In the genomic region with DNA sequence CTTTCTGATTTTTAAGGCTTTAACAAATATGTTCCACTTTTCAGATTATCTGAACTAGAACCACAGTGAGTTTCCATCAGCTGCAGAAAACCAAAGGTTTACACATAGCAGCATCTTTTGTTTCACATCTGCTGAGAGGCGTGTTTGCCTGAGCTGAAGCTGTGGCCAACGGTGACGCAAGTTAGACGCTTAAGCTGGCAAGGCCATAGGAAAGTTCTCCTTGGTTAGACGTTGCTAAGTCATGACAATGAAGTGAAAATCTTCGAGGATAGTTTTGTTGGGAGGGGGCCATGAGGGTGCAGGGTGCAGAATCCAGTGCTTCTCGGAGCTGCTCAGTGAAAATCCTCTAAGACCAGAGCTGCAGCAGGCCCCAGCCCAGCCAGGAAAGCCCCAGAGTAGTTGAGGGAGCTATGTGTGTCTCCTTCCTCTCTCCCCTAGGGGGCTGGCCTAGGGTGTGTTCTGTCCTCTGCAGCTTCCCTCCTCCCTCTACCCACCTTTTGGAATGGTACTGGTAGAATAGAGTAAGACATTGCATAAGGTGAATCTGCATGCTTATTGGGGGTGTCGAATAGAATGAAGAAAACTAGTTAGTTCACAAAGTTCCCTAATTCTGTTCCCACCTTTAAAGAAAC, we compare ENCODE assay signal across 14 cellular contexts.
DNase-seq lines count a peak whose midpoint lies in the region; ATAC-seq and TF ChIP-seq lines count a peak whose summit lies in the region.
"Had no signal": no experiment of that assay in that cellular context is flagged by ENCODE, and none has a peak within 500 bp of the region (broad histone marks: within the 10 kb centered on the region; RNA-seq: fewer than 3 reads in every experiment).

No MANE protein-coding gene starts in this region.

- no peak overlapping the region for H4K5ac ChIP-seq in mesendoderm (ENCODE audit: low read length)

- H3K36me3 ChIP-seq in HCT116 (ENCODE audit: control insufficient read depth in 1 of 2, insufficient read depth in 2 of 2, low read length in 2 of 2), result no peaks in the 10 kb centered on the region
- no peaks in the 10 kb centered on the region for H3K36me3 ChIP-seq in esophagus muscularis mucosa
- no peaks in the 10 kb centered on the region for H3K36me3 ChIP-seq in mesendoderm (ENCODE audit: control insufficient read depth, insufficient read depth, low read length)
- H3K36me3 ChIP-seq: Peyer's patch had no signal

- no TSS peak for BruUV-seq in HCT116 (replicated peaks; lab: Mats Ljungman, UMichigan)

- H3K79me2 ChIP-seq in HCT116 (ENCODE audit: insufficient read depth, low read length), result no peaks in the 10 kb centered on the region
- no peaks in the 10 kb centered on the region for H3K79me2 ChIP-seq in mesendoderm (ENCODE audit: control insufficient read depth, insufficient read depth, low read length)

- no peaks in the 10 kb centered on the region for H3K9me3 ChIP-seq in HCT116 (ENCODE audit: control insufficient read depth in 1 of 2, insufficient read depth in 1 of 2, low read depth in 1 of 2, low read length in 2 of 2)
- H3K9me3 ChIP-seq in esophagus muscularis mucosa, result no peaks in the 10 kb centered on the region
- H3K9me3 ChIP-seq: Peyer's patch had no signal

- H3K27ac ChIP-seq in HCT116 (ENCODE audit: low read depth, low read length) (no peak overlapping the region), esophagus muscularis mucosa (replicated peaks in 1 of 4) (peak overlapping the region in 3 of 4 donors; percentile 17 to 39 (median 28)), mesendoderm (ENCODE audit: low read depth, low read length) (no peak overlapping the region)
- H3K27ac ChIP-seq: Peyer's patch had no signal

- no peaks in the 10 kb centered on the region for H3K9me3 Mint-ChIP-seq in activated T-helper 2 cell treated with anti-CD3 and anti-CD28 coated beads, Interferon-gamma antibody, Interleukin-2, Interleukin-4, amounts not matched to agents 10 μg/mL and 5 μg/mL and 100 μg/mL, durations not matched to agents 14 hours and 24 hours and 36 hours
- no peaks in the 10 kb centered on the region for H3K9me3 Mint-ChIP-seq in chondrocyte (ENCODE audit: low read depth)
- H3K9me3 Mint-ChIP-seq: neural crest cell had no signal

- no peaks in the 10 kb centered on the region for H3K27me3 ChIP-seq in HCT116 (ENCODE audit: insufficient read depth, low read length)
- H3K27me3 ChIP-seq in esophagus muscularis mucosa, result no peaks in the 10 kb centered on the region
- H3K27me3 ChIP-seq in mesendoderm (ENCODE audit: insufficient read depth, low read length, poor library complexity), result no peaks in the 10 kb centered on the region
- H3K27me3 ChIP-seq: Peyer's patch had no signal

- H4K20me1 ChIP-seq in HCT116 (ENCODE audit: insufficient read depth), result no peaks in the 10 kb centered on the region

- no peak overlapping the region for H3K18ac ChIP-seq in mesendoderm (ENCODE audit: low read length)

- H2BK120ac ChIP-seq in mesendoderm (ENCODE audit: low read depth, low read length), result no peak overlapping the region

- no peak overlapping the region for H4K8ac ChIP-seq in mesendoderm (ENCODE audit: low read depth, low read length)

- no peak overlapping the region for H3K4me3 Mint-ChIP-seq in activated T-helper 2 cell treated with anti-CD3 and anti-CD28 coated beads, Interferon-gamma antibody, Interleukin-2, Interleukin-4, amounts not matched to agents 10 μg/mL and 5 μg/mL and 100 μg/mL, durations not matched to agents 14 hours and 24 hours and 36 hours (ENCODE audit: low read depth)
- H3K4me3 Mint-ChIP-seq in chondrocyte (ENCODE audit: unreplicated experiment), result no peak overlapping the region
- H3K4me3 Mint-ChIP-seq: neural crest cell had no signal

- no peaks in the 10 kb centered on the region for H3K79me1 ChIP-seq in mesendoderm (ENCODE audit: low read length)

- TF ChIP-seq CTCF in HCT116 (IDR thresholded peaks at IDR 0.05 in 2 of 3, conservative IDR thresholded peaks at IDR 0.05 in 1 of 3; ENCODE audit: borderline replicate concordance in 1 of 3, insufficient read depth in 1 of 3, low read depth in 2 of 3, low read length in 2 of 3) (no peak; a peak in 1 of 6 replicates), esophagus muscularis mucosa (IDR thresholded peaks at IDR 0.05) (no peak), chondrocyte (IDR thresholded peaks at IDR 0.05) (no peak)

- H3K23ac ChIP-seq in mesendoderm (ENCODE audit: low read length), result no peak overlapping the region

- H3K4me2 ChIP-seq in HCT116 (ENCODE audit: low read length) (no peak overlapping the region), mesendoderm (ENCODE audit: low read length) (no peak overlapping the region)

- no peak overlapping the region for H3K56ac ChIP-seq in mesendoderm (ENCODE audit: low read length)

- POLR2A ChIA-PET in HCT116 (lab: Charles Lee), result interaction anchor here (0.6 kb wide), 1 partner anchor 9 kb away, joined by 3 read pairs; no protein-coding TSS in a partner anchor

- H3K4me1 ChIP-seq in HCT116 (ENCODE audit: control insufficient read depth in 1 of 2, insufficient read depth in 2 of 2, low read length in 2 of 2), result no peaks in the 10 kb centered on the region
- H3K4me1 ChIP-seq in esophagus muscularis mucosa, result peaks cover 0 to 15% (median 10%) of the 10 kb centered on the region in 4 donors
- H3K4me1 ChIP-seq in mesendoderm (ENCODE audit: control insufficient read depth, low read depth, low read length), result no peaks in the 10 kb centered on the region
- H3K4me1 ChIP-seq: Peyer's patch had no signal

- H3K36me3 Mint-ChIP-seq in activated T-helper 2 cell treated with anti-CD3 and anti-CD28 coated beads, Interferon-gamma antibody, Interleukin-2, Interleukin-4, amounts not matched to agents 10 μg/mL and 5 μg/mL and 100 μg/mL, durations not matched to agents 14 hours and 24 hours and 36 hours (ENCODE audit: low read depth), result no peaks in the 10 kb centered on the region
- peaks cover 3% of the 10 kb centered on the region for H3K36me3 Mint-ChIP-seq in chondrocyte (ENCODE audit: low read depth)

- RAD21 ChIA-PET in HCT116 (lab: Charles Lee; ENCODE audit: low non-redundant PET in 1 of 2, low total read pairs in 2 of 2, uncharacterized antibody in 2 of 2, unreplicated experiment in 2 of 2), result no interaction called here

- H3K9ac ChIP-seq in HCT116 (ENCODE audit: low read length) (no peak overlapping the region), mesendoderm (ENCODE audit: low read length) (no peak overlapping the region)

- no peak overlapping the region for H3K27ac Mint-ChIP-seq in activated T-helper 2 cell treated with anti-CD3 and anti-CD28 coated beads, Interferon-gamma antibody, Interleukin-2, Interleukin-4, amounts not matched to agents 10 μg/mL and 5 μg/mL and 100 μg/mL, durations not matched to agents 14 hours and 24 hours and 36 hours
- no peak overlapping the region for H3K27ac Mint-ChIP-seq in chondrocyte (ENCODE audit: unreplicated experiment)

- intact Hi-C loops in HCT116 (cut with micrococcal nuclease), result no loop called here
- intact Hi-C loops in esophagus muscularis mucosa (cut with DNase I), result no loop called here
- intact Hi-C loops in activated T-helper 2 cell treated with anti-CD3 and anti-CD28 coated beads, Interferon-gamma antibody, Interleukin-2, Interleukin-4, amounts not matched to agents 10 μg/mL and 5 μg/mL and 100 μg/mL, durations not matched to agents 14 hours and 24 hours and 36 hours (cut with micrococcal nuclease), result no loop called here

- TF ChIP-seq RAD21 in HCT116 (IDR thresholded peaks at IDR 0.05; ENCODE audit: low read depth), result no peak

- H2BK5ac ChIP-seq in mesendoderm (ENCODE audit: low read length), result no peak overlapping the region

- TF ChIP-seq POLR2A in HCT116 (IDR thresholded peaks at IDR 0.05; ENCODE audit: borderline replicate concordance, extremely low read depth, insufficient read depth, insufficient read length) (no peak), esophagus muscularis mucosa (IDR thresholded peaks at IDR 0.05; ENCODE audit: low read depth) (no peak)

- CTCF ChIA-PET in HCT116 (lab: Charles Lee), result no interaction called here

- no peaks in the 10 kb centered on the region for H3K27me3 Mint-ChIP-seq in activated T-helper 2 cell treated with anti-CD3 and anti-CD28 coated beads, Interferon-gamma antibody, Interleukin-2, Interleukin-4, amounts not matched to agents 10 μg/mL and 5 μg/mL and 100 μg/mL, durations not matched to agents 14 hours and 24 hours and 36 hours (ENCODE audit: low read depth)
- no peaks in the 10 kb centered on the region for H3K27me3 Mint-ChIP-seq in chondrocyte (ENCODE audit: low read depth)

- no peaks in the 10 kb centered on the region for H3K9me2 ChIP-seq in HCT116 (ENCODE audit: insufficient read depth)

- H2AFZ ChIP-seq in HCT116 (ENCODE audit: low read depth, low read length, poor library complexity, severe bottlenecking), result no peak overlapping the region

- H3K4ac ChIP-seq in mesendoderm (ENCODE audit: low read depth, low read length), result no peak overlapping the region

- ATAC-seq in HCT116, result peak; percentile 81
- ATAC-seq: stimulated activated naive CD8-positive, alpha-beta T cell treated with anti-CD3 and anti-CD28 coated beads, Interleukin-15, Interleukin-2, amounts not matched to agents 100 U/mL and 50 U/mL, for 24 hours had no signal

- no peak overlapping the region for H2BK15ac ChIP-seq in mesendoderm (replicated peaks; ENCODE audit: low read depth)

- no peak for TF ChIP-seq EP300 in esophagus muscularis mucosa (IDR thresholded peaks at IDR 0.05)

- DNase-seq in AG08395 (ENCODE audit: low spot score), result peak; percentile 82
- no peak for DNase-seq in HCT116 (ENCODE audit: low read depth, low spot score)
- peak; percentile 92 for DNase-seq in esophagus muscularis mucosa (ENCODE audit: extremely low spot score)
- peak; percentile 57 for DNase-seq in mesendoderm
- DNase-seq in activated T-helper 2 cell treated with anti-CD3 and anti-CD28 coated beads, Interferon-gamma antibody, Interleukin-2, Interleukin-4, amounts not matched to agents 10 μg/mL and 5 μg/mL and 100 μg/mL, durations not matched to agents 14 hours and 24 hours and 36 hours (ENCODE audit: low spot score), result no peak
- DNase-seq in stimulated activated CD4-positive, alpha-beta T cell treated with anti-CD3 and anti-CD28 coated beads, Interleukin-12 subunit alpha, Interleukin-12 subunit beta, amount 100 ng/mL, for 4 hours, result no peak
- DNase-seq in hepatic stellate cell (ENCODE audit: low spot score), result no peak
- DNase-seq in chondrocyte (ENCODE audit: low spot score), result no peak
- DNase-seq: ACHN; amniotic stem cell; stimulated activated CD4-positive, alpha-beta T cell treated with anti-CD3 and anti-CD28 coated beads, Interleukin-2, amount 100 ng/mL, for 48 hours; stimulated activated naive CD8-positive, alpha-beta T cell treated with anti-CD3 and anti-CD28 coated beads, Interleukin-15, Interleukin-2, amounts not matched to agents 100 U/mL and 50 U/mL, for 24 hours had no signal

- 64% methylated on average over 8 of the region's 8 CpGs for WGBS in esophagus muscularis mucosa
- whole genome bisulfite sequencing in mesendoderm (ENCODE audit: extremely low coverage, insufficient coverage, low lambda C conversion rate), result no CpG with 5 or more reads among the region's 8 CpGs

- H3K4me3 ChIP-seq in HCT116 (replicated peaks in 1 of 2; ENCODE audit: low read depth in 1 of 2, low read length in 2 of 2), result no peak overlapping the region
- no peak overlapping the region for H3K4me3 ChIP-seq in esophagus muscularis mucosa
- no peak overlapping the region for H3K4me3 ChIP-seq in mesendoderm (ENCODE audit: low read length)
- H3K4me3 ChIP-seq: Peyer's patch had no signal

- H2AK5ac ChIP-seq in mesendoderm (ENCODE audit: low read length), result no peak overlapping the region

- no peaks in the 10 kb centered on the region for H3K4me1 Mint-ChIP-seq in activated T-helper 2 cell treated with anti-CD3 and anti-CD28 coated beads, Interferon-gamma antibody, Interleukin-2, Interleukin-4, amounts not matched to agents 10 μg/mL and 5 μg/mL and 100 μg/mL, durations not matched to agents 14 hours and 24 hours and 36 hours (ENCODE audit: low read depth)
- peaks cover 4% of the 10 kb centered on the region for H3K4me1 Mint-ChIP-seq in chondrocyte (ENCODE audit: low read depth)
- H3K4me1 Mint-ChIP-seq: neural crest cell had no signal

Comparison
In these comparisons a context has a peak if more than half of its experiments do, and no peak if none do; other contexts are left out.
1. DNase-seq: peak in AG08395 (single experiment), esophagus muscularis mucosa (single experiment) and mesendoderm (single experiment); none in HCT116 (single experiment), activated T-helper 2 cell treated with anti-CD3 and anti-CD28 coated beads, Interferon-gamma antibody, Interleukin-2, Interleukin-4, amounts not matched to agents 10 μg/mL and 5 μg/mL and 100 μg/mL, durations not matched to agents 14 hours and 24 hours and 36 hours (single experiment), stimulated activated CD4-positive, alpha-beta T cell treated with anti-CD3 and anti-CD28 coated beads, Interleukin-12 subunit alpha, Interleukin-12 subunit beta, amount 100 ng/mL, for 4 hours (single experiment), hepatic stellate cell (single experiment) and chondrocyte (single experiment).
2. H3K27ac ChIP-seq: peak in esophagus muscularis mucosa (3 of 4); none in HCT116 (single experiment) and mesendoderm (single experiment).